In the genomic region with DNA sequence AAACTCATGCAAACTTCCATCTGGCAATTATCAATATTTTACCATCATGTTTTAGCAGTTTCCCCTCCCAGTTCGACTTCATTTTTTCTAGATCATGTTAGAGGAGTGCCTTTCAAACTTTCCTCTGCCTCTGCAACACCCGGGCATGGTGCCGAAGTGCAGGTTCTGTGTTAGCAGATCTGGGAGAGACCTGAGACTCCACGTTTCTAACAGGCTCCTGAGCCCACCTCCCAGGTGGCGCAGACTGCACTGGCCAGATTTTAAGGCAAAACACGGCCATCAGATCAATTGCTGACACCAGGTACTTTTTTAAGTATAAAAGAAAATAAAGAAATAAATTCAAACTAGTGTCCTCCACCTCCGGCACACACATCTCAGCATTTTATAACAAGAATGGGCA, we compare ENCODE assay signal across 21 cellular contexts.
"Had no signal": no experiment of that assay in that cellular context is flagged by ENCODE, and none has a peak within 500 bp of the region (broad histone marks: within the 10 kb centered on the region; RNA-seq: fewer than 3 reads in every experiment).

No MANE protein-coding gene starts in this region.

- H3K36me3 Mint-ChIP-seq: activated CD8-positive, alpha-beta memory T cell treated with anti-CD3 and anti-CD28 coated beads, Interleukin-2, amount 10 ng/mL, durations not matched to agents 7 days and 5 days; activated naive CD4-positive, alpha-beta T cell treated with anti-CD3 and anti-CD28 coated beads, Interleukin-2, amount 10 ng/mL, durations not matched to agents 7 days and 5 days had no signal

- H3K4me3 Mint-ChIP-seq: activated CD8-positive, alpha-beta memory T cell treated with anti-CD3 and anti-CD28 coated beads, Interleukin-2, amount 10 ng/mL, durations not matched to agents 7 days and 5 days; activated naive CD4-positive, alpha-beta T cell treated with anti-CD3 and anti-CD28 coated beads, Interleukin-2, amount 10 ng/mL, durations not matched to agents 7 days and 5 days; activated T-cell treated with anti-CD3 and anti-CD28 coated beads, Interleukin-2, amount 50 U/mL, for 4 hours; IgD-negative memory B cell; T-helper 2 cell treated with Interferon-gamma antibody and Interleukin-4, amounts not matched to agents 5 μg/mL and 100 μg/mL, for 36 hours had no signal

- DNase-seq: activated CD4-positive, alpha-beta T cell treated with anti-CD3 and anti-CD28 coated beads for 48 hours; activated CD4-positive, alpha-beta T cell treated with anti-CD3 and anti-CD28 coated beads, Interleukin-2, amount 50 U/mL, for 48 hours; activated gamma-delta T cell treated with Interleukin-2 at 50 U/mL for 16 hours; activated naive CD4-positive, alpha-beta T cell treated with anti-CD3 and anti-CD28 coated beads, Interleukin-2, amount 10 ng/mL, durations not matched to agents 7 days and 5 days; activated T-cell treated with anti-CD3 and anti-CD28 coated beads, Interleukin-2, amount 50 U/mL, for 4 hours; body of pancreas; KG1; NCI-H1048; NCI-H1417 treated with DMSO at 0.1 percent for 48 hours; NCI-H1694; NCI-H2029; NCI-H2171 treated with DMSO at 0.1 percent for 48 hours; NCI-H226; NCI-H82; OCI-M1; RPMI8226; SHP77; SW 1271 had no signal

- H3K9me3 Mint-ChIP-seq: activated naive CD4-positive, alpha-beta T cell treated with anti-CD3 and anti-CD28 coated beads, Interleukin-2, amount 10 ng/mL, durations not matched to agents 7 days and 5 days; T-helper 2 cell treated with Interferon-gamma antibody and Interleukin-4, amounts not matched to agents 5 μg/mL and 100 μg/mL, for 36 hours had no signal

- H3K27ac Mint-ChIP-seq: activated CD8-positive, alpha-beta memory T cell treated with anti-CD3 and anti-CD28 coated beads, Interleukin-2, amount 10 ng/mL, durations not matched to agents 7 days and 5 days; activated naive CD4-positive, alpha-beta T cell treated with anti-CD3 and anti-CD28 coated beads, Interleukin-2, amount 10 ng/mL, durations not matched to agents 7 days and 5 days; IgD-negative memory B cell; T-helper 2 cell treated with Interferon-gamma antibody and Interleukin-4, amounts not matched to agents 5 μg/mL and 100 μg/mL, for 36 hours had no signal

- H3K4me1 Mint-ChIP-seq: activated CD8-positive, alpha-beta memory T cell treated with anti-CD3 and anti-CD28 coated beads, Interleukin-2, amount 10 ng/mL, durations not matched to agents 7 days and 5 days; activated naive CD4-positive, alpha-beta T cell treated with anti-CD3 and anti-CD28 coated beads, Interleukin-2, amount 10 ng/mL, durations not matched to agents 7 days and 5 days had no signal

- H3K27me3 Mint-ChIP-seq: activated CD8-positive, alpha-beta memory T cell treated with anti-CD3 and anti-CD28 coated beads, Interleukin-2, amount 10 ng/mL, durations not matched to agents 7 days and 5 days; activated naive CD4-positive, alpha-beta T cell treated with anti-CD3 and anti-CD28 coated beads, Interleukin-2, amount 10 ng/mL, durations not matched to agents 7 days and 5 days; IgD-negative memory B cell had no signal
